8 cellular contexts compared by ENCODE assay signal in the genomic region with DNA sequence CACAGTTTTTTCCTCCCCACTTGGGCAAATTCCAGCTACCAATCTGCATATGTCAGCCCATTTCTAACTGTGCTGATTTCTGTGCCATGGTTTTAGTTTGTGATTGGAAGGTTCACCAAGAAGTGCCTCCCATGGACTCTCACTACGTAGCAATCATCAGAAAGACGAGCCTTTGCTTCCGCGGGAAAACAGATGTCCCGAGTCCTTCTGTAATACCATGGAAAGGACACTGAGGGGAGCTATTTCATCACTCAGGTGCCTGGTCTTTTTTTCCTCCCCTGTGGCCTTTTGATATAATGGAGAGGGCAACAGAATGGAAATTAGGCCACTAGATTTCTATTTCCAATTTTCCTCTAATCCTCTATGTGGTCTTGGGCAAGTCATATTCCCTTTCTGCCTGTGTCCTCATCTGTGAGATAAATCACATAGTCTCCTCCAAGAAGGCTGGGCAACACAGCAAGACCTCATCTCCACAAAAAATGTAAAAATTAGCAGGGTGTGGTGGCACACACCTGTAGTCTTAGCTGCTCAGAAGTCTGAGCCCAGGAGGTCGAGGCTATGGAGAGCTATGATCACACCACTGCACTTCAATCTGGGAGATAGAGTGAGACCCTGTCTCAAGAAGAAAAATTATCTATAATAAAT. TPM values are rescaled to one million over a fixed set of nuclear protein-coding genes. Genes with fewer than 3 reads are reported as not detected.
A peak's percentile ranks its signal among the peaks of the same experiment; 100 is the strongest.
DNase-seq lines count a peak whose midpoint lies in the region; ATAC-seq and TF ChIP-seq lines count a peak whose summit lies in the region.

No MANE protein-coding gene starts in this region.

- H3K4me3 ChIP-seq in HEK293 (ENCODE audit: low read depth, low read length), result no peak overlapping the region
- H3K4me3 ChIP-seq in right atrium auricular region, result no peak overlapping the region
- H3K4me3 ChIP-seq in smooth muscle cell, result no peak overlapping the region

- H4K20me1 ChIP-seq in smooth muscle cell (ENCODE audit: low read depth), result no peaks in the 10 kb centered on the region

- CTCF ChIA-PET in HEK293 (lab: Yijun Ruan, JAX), result interaction anchor here (0.6 to 6.0 kb wide), 55 partner anchors 10 to 261 kb away, joined by 3 to 201 read pairs (median 6); a partner anchor contains a TSS

- H3K9me3 ChIP-seq in HEK293 (ENCODE audit: control insufficient read depth, insufficient read depth, low read depth, low read length) (no peaks in the 10 kb centered on the region), right atrium auricular region (no peaks in the 10 kb centered on the region), smooth muscle cell (replicated peaks; ENCODE audit: low read depth) (no peaks in the 10 kb centered on the region)

- H3K9me3 Mint-ChIP-seq in activated naive CD8-positive, alpha-beta T cell treated with anti-CD3 and anti-CD28 coated beads, Interleukin-2, amount 50 U/mL, for 24 hours, result no peaks in the 10 kb centered on the region

- POLR2A ChIA-PET in HEK293 (lab: Yijun Ruan, JAX), result interaction anchor here (0.8 kb wide), 1 partner anchor 277 kb away, joined by 3 read pairs; no protein-coding TSS in a partner anchor

- H3K36me3 ChIP-seq in HEK293 (ENCODE audit: control insufficient read depth in 2 of 2, insufficient read depth in 1 of 2, low read length in 2 of 2) (no peaks in the 10 kb centered on the region), right atrium auricular region (no peaks in the 10 kb centered on the region), smooth muscle cell (ENCODE audit: low read depth) (no peaks in the 10 kb centered on the region)

- WGBS in smooth muscle cell (ENCODE audit: low lambda C conversion rate), result 11% methylated on average over 6 of the region's 6 CpGs

- H3K27me3 ChIP-seq in right atrium auricular region (no peaks in the 10 kb centered on the region), smooth muscle cell (ENCODE audit: low read depth) (peaks cover 2% of the 10 kb centered on the region)

- H3K79me2 ChIP-seq in smooth muscle cell (ENCODE audit: low read depth), result no peaks in the 10 kb centered on the region

- peaks cover 21% of the 10 kb centered on the region for H3K27me3 Mint-ChIP-seq in activated naive CD8-positive, alpha-beta T cell treated with anti-CD3 and anti-CD28 coated beads, Interleukin-2, amount 50 U/mL, for 24 hours

- no peaks in the 10 kb centered on the region for H3K36me3 Mint-ChIP-seq in activated naive CD8-positive, alpha-beta T cell treated with anti-CD3 and anti-CD28 coated beads, Interleukin-2, amount 50 U/mL, for 24 hours (ENCODE audit: low read depth)

- no peak overlapping the region for H3K9ac ChIP-seq in smooth muscle cell (ENCODE audit: low read depth)

- no peak overlapping the region for H3K27ac ChIP-seq in HEK293 (ENCODE audit: extremely low read depth, low read depth, low read length)
- H3K27ac ChIP-seq in right atrium auricular region, result no peak overlapping the region
- H3K27ac ChIP-seq in smooth muscle cell (ENCODE audit: low read depth), result no peak overlapping the region

- no peaks in the 10 kb centered on the region for H3F3A ChIP-seq in smooth muscle cell (ENCODE audit: low read depth)

- peak; percentile 40 for ATAC-seq in activated naive CD8-positive, alpha-beta T cell treated with anti-CD3 and anti-CD28 coated beads, Interleukin-2, amount 50 U/mL, for 24 hours
- no peak for ATAC-seq in HG02870 (IDR thresholded peaks at IDR 0.05; ENCODE audit: unreplicated experiment)
- ATAC-seq in HG02588 (IDR thresholded peaks at IDR 0.05; ENCODE audit: unreplicated experiment), result no peak

- no peak overlapping the region for H3K4me2 ChIP-seq in smooth muscle cell

- H2AFZ ChIP-seq in smooth muscle cell (ENCODE audit: low read depth), result no peak overlapping the region

- no peaks in the 10 kb centered on the region for H3K4me1 Mint-ChIP-seq in activated naive CD8-positive, alpha-beta T cell treated with anti-CD3 and anti-CD28 coated beads, Interleukin-2, amount 50 U/mL, for 24 hours

- DNase-seq in COLO668 (lab: John Stamatoyannopoulos, UW; ENCODE audit: unreplicated experiment) (peak; percentile 47), NCI-H446 (lab: John Stamatoyannopoulos, UW) (peak; percentile 72 to 84), right atrium auricular region (ENCODE audit: low spot score) (peak; percentile 55), smooth muscle cell (lab: John Stamatoyannopoulos, UW; ENCODE audit: unreplicated experiment) (no peak)
- DNase-seq in activated naive CD8-positive, alpha-beta T cell treated with anti-CD3 and anti-CD28 coated beads, Interleukin-2, amount 50 U/mL, for 24 hours, result peak; percentile 7

- H3K4me3 Mint-ChIP-seq in activated naive CD8-positive, alpha-beta T cell treated with anti-CD3 and anti-CD28 coated beads, Interleukin-2, amount 50 U/mL, for 24 hours, result no peak overlapping the region

- H3K4me1 ChIP-seq in HEK293 (ENCODE audit: control insufficient read depth, insufficient read depth, low read length), result no peaks in the 10 kb centered on the region
- no peaks in the 10 kb centered on the region for H3K4me1 ChIP-seq in right atrium auricular region
- no peaks in the 10 kb centered on the region for H3K4me1 ChIP-seq in smooth muscle cell (ENCODE audit: low read depth)

- H3K27ac Mint-ChIP-seq in activated naive CD8-positive, alpha-beta T cell treated with anti-CD3 and anti-CD28 coated beads, Interleukin-2, amount 50 U/mL, for 24 hours, result no peak overlapping the region

- peak; percentile 81 for TF ChIP-seq CTCF in HEK293 (tag by site-specific recombination; IDR thresholded peaks at IDR 0.05)
- TF ChIP-seq CTCF in right atrium auricular region (IDR thresholded peaks at IDR 0.05), result peak; percentile 36 to 82
- TF ChIP-seq CTCF in smooth muscle cell (IDR thresholded peaks at IDR 0.05; ENCODE audit: borderline replicate concordance, insufficient read depth, poor library complexity, severe bottlenecking), result peak; percentile 64

TF ChIP-seq in HEK293, 187 proteins besides CTCF, POLR2A, EP300 and RAD21 (continues in another document):
- TF ChIP-seq ZNF335 (tag by site-specific recombination; conservative IDR thresholded peaks at IDR 0.05) (peak; percentile 27; the same call in 1 of the 2 replicates), ZNF571 (tag by site-specific recombination; IDR thresholded peaks at IDR 0.05) (no peak), ZNF626 (tag by site-specific recombination; IDR thresholded peaks at IDR 0.05) (no peak), SP7 (tag by site-specific recombination; IDR thresholded peaks at IDR 0.05) (0 out of 2 replicates have a peak, but pooled peaks have one; percentile 19), ZNF707 (tag by site-specific recombination; IDR thresholded peaks at IDR 0.05) (no peak), ZNF629 (tag by site-specific recombination; IDR thresholded peaks at IDR 0.05) (peak; percentile 41; the same call in 1 of the 2 replicates), ZNF561 (tag by site-specific recombination; IDR thresholded peaks at IDR 0.05; ENCODE audit: borderline replicate concordance) (0 out of 2 replicates have a peak, but pooled peaks have one; percentile 36), GLIS1 (tag by site-specific recombination; IDR thresholded peaks at IDR 0.05) (peak; percentile 50), KLF9 (tag by site-specific recombination; IDR thresholded peaks at IDR 0.05; ENCODE audit: low read depth) (no peak), OSR2 (tag by site-specific recombination; IDR thresholded peaks at IDR 0.05) (no peak), ZNF24 (tag by site-specific recombination; IDR thresholded peaks at IDR 0.05) (no peak), ZNF600 (tag by site-specific recombination; IDR thresholded peaks at IDR 0.05) (no peak)
- TF ChIP-seq, protein P1, sequence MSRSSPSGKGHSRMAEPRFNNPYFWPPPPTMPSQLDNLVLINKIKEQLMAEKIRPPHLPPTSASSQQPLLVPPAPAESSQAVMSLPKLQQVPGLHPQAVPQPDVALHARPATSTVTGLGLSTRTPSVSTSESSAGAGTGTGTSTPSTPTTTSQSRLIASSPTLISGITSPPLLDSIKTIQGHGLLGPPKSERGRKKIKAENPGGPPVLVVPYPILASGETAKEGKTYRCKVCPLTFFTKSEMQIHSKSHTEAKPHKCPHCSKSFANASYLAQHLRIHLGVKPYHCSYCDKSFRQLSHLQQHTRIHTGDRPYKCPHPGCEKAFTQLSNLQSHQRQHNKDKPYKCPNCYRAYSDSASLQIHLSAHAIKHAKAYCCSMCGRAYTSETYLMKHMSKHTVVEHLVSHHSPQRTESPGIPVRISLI (tag by site-specific recombination; IDR thresholded peaks at IDR 0.05), result peak; percentile 82
- TF ChIP-seq, protein P2, sequence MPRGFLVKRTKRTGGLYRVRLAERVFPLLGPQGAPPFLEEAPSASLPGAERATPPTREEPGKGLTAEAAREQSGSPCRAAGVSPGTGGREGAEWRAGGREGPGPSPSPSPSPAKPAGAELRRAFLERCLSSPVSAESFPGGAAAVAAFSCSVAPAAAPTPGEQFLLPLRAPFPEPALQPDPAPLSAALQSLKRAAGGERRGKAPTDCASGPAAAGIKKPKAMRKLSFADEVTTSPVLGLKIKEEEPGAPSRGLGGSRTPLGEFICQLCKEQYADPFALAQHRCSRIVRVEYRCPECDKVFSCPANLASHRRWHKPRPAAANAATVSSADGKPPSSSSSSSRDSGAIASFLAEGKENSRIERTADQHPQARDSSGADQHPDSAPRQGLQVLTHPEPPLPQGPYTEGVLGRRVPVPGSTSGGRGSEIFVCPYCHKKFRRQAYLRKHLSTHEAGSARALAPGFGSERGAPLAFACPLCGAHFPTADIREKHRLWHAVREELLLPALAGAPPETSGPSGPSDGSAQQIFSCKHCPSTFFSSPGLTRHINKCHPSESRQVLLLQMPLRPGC (tag by site-specific recombination; IDR thresholded peaks at IDR 0.05), result no peak
- TF ChIP-seq, protein P3, sequence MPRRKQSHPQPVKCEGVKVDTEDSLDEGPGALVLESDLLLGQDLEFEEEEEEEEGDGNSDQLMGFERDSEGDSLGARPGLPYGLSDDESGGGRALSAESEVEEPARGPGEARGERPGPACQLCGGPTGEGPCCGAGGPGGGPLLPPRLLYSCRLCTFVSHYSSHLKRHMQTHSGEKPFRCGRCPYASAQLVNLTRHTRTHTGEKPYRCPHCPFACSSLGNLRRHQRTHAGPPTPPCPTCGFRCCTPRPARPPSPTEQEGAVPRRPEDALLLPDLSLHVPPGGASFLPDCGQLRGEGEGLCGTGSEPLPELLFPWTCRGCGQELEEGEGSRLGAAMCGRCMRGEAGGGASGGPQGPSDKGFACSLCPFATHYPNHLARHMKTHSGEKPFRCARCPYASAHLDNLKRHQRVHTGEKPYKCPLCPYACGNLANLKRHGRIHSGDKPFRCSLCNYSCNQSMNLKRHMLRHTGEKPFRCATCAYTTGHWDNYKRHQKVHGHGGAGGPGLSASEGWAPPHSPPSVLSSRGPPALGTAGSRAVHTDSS (tag by site-specific recombination; IDR thresholded peaks at IDR 0.05), result 0 out of 2 replicates have a peak, but pooled peaks have one; percentile 31

RNA-seq across cellular contexts. Expression of a gene that starts 24.8 kb away (rescaled TPM):
- not detected for total RNA-seq in right atrium auricular region
- 1.3 and 5.8 TPM in 2 replicates for total RNA-seq in smooth muscle cell
- 8.0 and 15.0 TPM in 2 replicates for polyA plus RNA-seq in smooth muscle cell

RNA-seq across cellular contexts. Expression of a gene that starts 40.4 kb away (rescaled TPM):
- total RNA-seq in right atrium auricular region (under 1 TPM in 1 of 2 donors, not detected in 1; 0.24 TPM), smooth muscle cell (0.54 TPM in 1 of 2 replicates, not detected in the other)
- 0.33 and 0.84 TPM in 2 replicates for polyA plus RNA-seq in smooth muscle cell

RNA-seq across cellular contexts. Expression of a gene that starts 58.8 kb away (rescaled TPM):
- total RNA-seq in right atrium auricular region (under 1 TPM; 0.24 to 0.26 TPM), smooth muscle cell (1.3 and 3.9 TPM in 2 replicates)
- polyA plus RNA-seq in smooth muscle cell, result 0.72 and 2.8 TPM in 2 replicates
